In genomic region chr9:89642789-89643188, GRCh38 we compare ENCODE assay signal across 16 cellular contexts. TPM values are rescaled to one million over a fixed set of nuclear protein-coding genes. Genes with fewer than 3 reads are reported as not detected.
DNase-seq lines count a peak whose midpoint lies in the region; ATAC-seq and TF ChIP-seq lines count a peak whose summit lies in the region.
"Had no signal": no experiment of that assay in that cellular context is flagged by ENCODE, and none has a peak within 500 bp of the region (broad histone marks: within the 10 kb centered on the region; RNA-seq: fewer than 3 reads in every experiment).

No MANE protein-coding gene starts in this region.

- H2AFZ ChIP-seq in trophoblast cell (ENCODE audit: insufficient read depth, low read length, poor library complexity), result no peak overlapping the region

- ATAC-seq in GM19395 (IDR thresholded peaks at IDR 0.05; ENCODE audit: unreplicated experiment) (no peak), HG02623 (IDR thresholded peaks at IDR 0.05; ENCODE audit: unreplicated experiment) (no peak)

- no peak overlapping the region for H2BK5ac ChIP-seq in trophoblast cell (ENCODE audit: low read depth, low read length, poor library complexity)

- no peaks in the 10 kb centered on the region for H3K9me3 ChIP-seq in trophoblast cell (ENCODE audit: insufficient read depth, low read depth, low read length)

- in situ Hi-C loops in G401 (cut with HindIII; ENCODE audit: low sequenced_read_pairs), result no loop called here

- H4K8ac ChIP-seq in trophoblast cell (ENCODE audit: low read depth, low read length), result no peak overlapping the region

- H4K91ac ChIP-seq in trophoblast cell (ENCODE audit: low read depth, low read length), result no peak overlapping the region

- no peak overlapping the region for H3K4me2 ChIP-seq in trophoblast cell (ENCODE audit: low read length)

- H3K36me3 ChIP-seq in trophoblast cell (ENCODE audit: control insufficient read depth in 1 of 2, insufficient read depth in 2 of 2, low read length in 2 of 2), result no peaks in the 10 kb centered on the region

- H2BK12ac ChIP-seq in trophoblast cell (ENCODE audit: low read length), result no peak overlapping the region

- H3K27ac ChIP-seq in trophoblast cell (ENCODE audit: low read depth, low read length), result peak overlapping the region; percentile 57
- H3K27ac ChIP-seq: HL-60 had no signal

- H3K23ac ChIP-seq in trophoblast cell (ENCODE audit: low read length), result no peak overlapping the region

- H3K4ac ChIP-seq in trophoblast cell (ENCODE audit: low read depth, low read length), result no peak overlapping the region

- peaks cover 39 to 47% of the 10 kb centered on the region in 2 experiments for H3K4me1 ChIP-seq in trophoblast cell (ENCODE audit: control insufficient read depth in 1 of 2, insufficient read depth in 2 of 2, low read length in 2 of 2)

- H3K14ac ChIP-seq in trophoblast cell (ENCODE audit: low read length), result no peak overlapping the region

- TF ChIP-seq CTCF in GM20000 (IDR thresholded peaks at IDR 0.05; ENCODE audit: extremely low read depth, missing control alignments), result no peak

- H3K18ac ChIP-seq in trophoblast cell (ENCODE audit: low read length), result no peak overlapping the region

- no peak overlapping the region for H2BK120ac ChIP-seq in trophoblast cell (ENCODE audit: insufficient read depth, low read length, poor library complexity)

- no peaks in the 10 kb centered on the region for H3K27me3 ChIP-seq in trophoblast cell (ENCODE audit: insufficient read depth, low read length)

- WGBS in trophoblast cell (ENCODE audit: extremely low coverage, insufficient coverage, insufficient read length), result no CpG with 5 or more reads among the region's 6 CpGs

- no peak overlapping the region for H4K12ac ChIP-seq in trophoblast cell (ENCODE audit: low read depth, low read length)

- H2AK5ac ChIP-seq in trophoblast cell (ENCODE audit: low read length), result no peak overlapping the region

- peaks cover 3% of the 10 kb centered on the region for H3K79me2 ChIP-seq in trophoblast cell (ENCODE audit: control insufficient read depth, insufficient read depth, low read length, poor library complexity)

- H3K4me3 ChIP-seq in trophoblast cell (ENCODE audit: low read depth, low read length), result no peak overlapping the region

- no peak overlapping the region for H3K9ac ChIP-seq in trophoblast cell (ENCODE audit: low read length)

- peaks cover 33% of the 10 kb centered on the region for H3K79me1 ChIP-seq in trophoblast cell (ENCODE audit: low read length)

- DNase-seq in A172 (ENCODE audit: low spot score), result peak; percentile 22
- peak; percentile 83 for DNase-seq in G401 (ENCODE audit: low spot score)
- DNase-seq in astrocyte of the hippocampus (ENCODE audit: low read depth, low spot score), result peak; percentile 20
- DNase-seq in trophoblast cell, result peak; percentile 94 to 97
- no peak for DNase-seq in GM20000 (ENCODE audit: low spot score)
- DNase-seq: ACHN, AML-193, COR-L47, EL, H9, NCI-H187 treated with DMSO at 0.1 percent for 48 hours, NCI-H82, SHP77 had no signal

RNA-seq across cellular contexts. Expression of gene GADD45G, which starts 38.0 kb away (rescaled TPM):
- 6.0 and 10.2 TPM in 2 replicates for total RNA-seq in A172 (2014; rRNA removed; shearing (Covaris generic))
- not detected in 2 replicates for total RNA-seq in G401 (2014; rRNA removed; shearing (Covaris generic))
- polyA plus RNA-seq in trophoblast cell (2013), result 140 and 155 TPM in 2 replicates
